In the genomic region with DNA sequence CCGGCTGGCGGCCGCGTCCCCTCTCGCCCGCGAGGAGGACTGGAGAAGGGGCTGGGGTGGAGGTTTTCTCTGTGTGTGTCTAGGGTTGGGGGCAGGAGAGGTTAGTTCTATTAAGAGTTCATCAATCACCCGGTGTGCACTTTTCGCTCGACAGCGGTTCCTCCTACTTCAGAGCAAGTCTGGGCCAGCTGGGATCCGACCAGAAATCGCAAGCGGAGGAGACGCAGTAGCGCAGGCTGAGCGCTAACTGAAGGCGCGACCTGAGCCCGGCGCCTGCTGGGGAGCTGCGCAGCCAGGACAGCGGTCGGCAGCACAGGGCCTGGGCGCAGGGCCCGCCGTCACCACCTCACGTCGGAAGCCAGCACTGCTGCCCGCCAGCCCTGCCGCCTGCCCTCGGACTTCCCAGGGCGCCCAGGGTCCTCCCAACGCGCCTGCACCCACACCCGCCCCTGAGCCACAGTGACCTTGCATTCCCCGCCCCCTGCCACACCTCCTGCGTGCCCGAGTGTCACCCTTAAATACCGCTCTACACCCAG, we compare ENCODE assay signal across 9 cellular contexts.
DNase-seq lines count a peak whose midpoint lies in the region; ATAC-seq and TF ChIP-seq lines count a peak whose summit lies in the region.
"Had no signal": no experiment of that assay in that cellular context is flagged by ENCODE, and none has a peak within 500 bp of the region (broad histone marks: within the 10 kb centered on the region; RNA-seq: fewer than 3 reads in every experiment).

No MANE protein-coding gene starts in this region.

- H3K27ac Mint-ChIP-seq in activated naive CD4-positive, alpha-beta T cell treated with anti-CD3 and anti-CD28 coated beads, Interleukin-2, amount 10 ng/mL, durations not matched to agents 7 days and 5 days, result no peak overlapping the region

- H3K36me3 ChIP-seq in tibial artery, result no peaks in the 10 kb centered on the region
- H3K36me3 ChIP-seq: upper lobe of left lung had no signal

- peaks cover 79% of the 10 kb centered on the region for H3K27me3 Mint-ChIP-seq in activated naive CD4-positive, alpha-beta T cell treated with anti-CD3 and anti-CD28 coated beads, Interleukin-2, amount 10 ng/mL, durations not matched to agents 7 days and 5 days

- peaks cover 0 to 13% (median 8%) of the 10 kb centered on the region in 4 donors for H3K4me1 ChIP-seq in tibial artery

- H3K4me3 Mint-ChIP-seq in activated naive CD4-positive, alpha-beta T cell treated with anti-CD3 and anti-CD28 coated beads, Interleukin-2, amount 10 ng/mL, durations not matched to agents 7 days and 5 days, result peak overlapping the region; percentile 54

- no peak for DNase-seq in activated naive CD4-positive, alpha-beta T cell treated with anti-CD3 and anti-CD28 coated beads, Interleukin-2, amount 10 ng/mL, durations not matched to agents 7 days and 5 days
- DNase-seq in activated naive CD4-positive, alpha-beta T cell treated with anti-CD3 and anti-CD28 coated beads, Interleukin-2, amount 50 U/mL, for 16 hours, result no peak
- peak; percentile 67 for DNase-seq in RWPE1 (ENCODE audit: low spot score)
- no peak for DNase-seq in tibial artery
- DNase-seq in MV-4-11 (lab: John Stamatoyannopoulos, UW), result no peak

- ATAC-seq in GM18868 (IDR thresholded peaks at IDR 0.05; ENCODE audit: unreplicated experiment) (no peak), GM18861 (IDR thresholded peaks at IDR 0.05; ENCODE audit: unreplicated experiment) (no peak)

- POLR2A ChIA-PET in RWPE1 (lab: Yijun Ruan, JAX; ENCODE audit: low non-redundant PET), result no interaction called here

- intact Hi-C loops in tibial artery (cut with DNase I; ENCODE audit: low total_unique reads), result no loop called here

- H3K27ac ChIP-seq in RWPE1 (peak overlapping the region; percentile 89), tibial artery (no peak overlapping the region)
- H3K27ac ChIP-seq: upper lobe of left lung had no signal

- H3K4me3 ChIP-seq in iPS-18c (ENCODE audit: insufficient read depth, low read depth, low read length) (peak overlapping the region; percentile 51; the same call in 1 of the 2 replicates), tibial artery (peak overlapping the region; percentile 20 to 39)

- peaks cover 0 to 64% of the 10 kb centered on the region in 2 donors for H3K27me3 ChIP-seq in tibial artery

- peaks cover 5% of the 10 kb centered on the region for H3K9me3 ChIP-seq in iPS-18c (ENCODE audit: control insufficient read depth, insufficient read depth, low read length)
- no peaks in the 10 kb centered on the region for H3K9me3 ChIP-seq in tibial artery
- H3K9me3 ChIP-seq: upper lobe of left lung had no signal

- CTCF ChIA-PET in activated naive CD4-positive, alpha-beta T cell treated with anti-CD3 and anti-CD28 coated beads, Interleukin-2, amount 10 ng/mL, durations not matched to agents 7 days and 5 days (lab: Charles Lee), result no interaction called here
- CTCF ChIA-PET in RWPE1 (lab: Yijun Ruan, JAX), result interaction anchor here (0.9 to 1.1 kb wide), 2 partner anchors 376 to 460 kb away, joined by 4 read pairs; no protein-coding TSS in a partner anchor

- peaks cover 2% of the 10 kb centered on the region for H3K4me1 Mint-ChIP-seq in activated naive CD4-positive, alpha-beta T cell treated with anti-CD3 and anti-CD28 coated beads, Interleukin-2, amount 10 ng/mL, durations not matched to agents 7 days and 5 days

- no peaks in the 10 kb centered on the region for H3K9me3 Mint-ChIP-seq in activated naive CD4-positive, alpha-beta T cell treated with anti-CD3 and anti-CD28 coated beads, Interleukin-2, amount 10 ng/mL, durations not matched to agents 7 days and 5 days

- no peaks in the 10 kb centered on the region for H3K36me3 Mint-ChIP-seq in activated naive CD4-positive, alpha-beta T cell treated with anti-CD3 and anti-CD28 coated beads, Interleukin-2, amount 10 ng/mL, durations not matched to agents 7 days and 5 days

- no peak for TF ChIP-seq CTCF in RWPE1 (conservative IDR thresholded peaks at IDR 0.05; ENCODE audit: low read depth)
- TF ChIP-seq CTCF in tibial artery (IDR thresholded peaks at IDR 0.05), result no peak
